In genomic region chr5:78758169-78758839, GRCh38 we compare ENCODE assay signal across 1 cellular context.
TF ChIP-seq lines count a peak whose summit lies in the region.

No MANE protein-coding gene starts in this region.

TF ChIP-seq in HepG2, 621 proteins besides CTCF, POLR2A, EP300 and RAD21 (continued from another document and continues in another):
- TF ChIP-seq AKNA (CRISPR knock-in tag; IDR thresholded peaks at IDR 0.05; ENCODE audit: borderline replicate concordance) = no peak
- TF ChIP-seq AGO1 (IDR thresholded peaks at IDR 0.05; ENCODE audit: low read depth, low read length, poor library complexity, severe bottlenecking) = no peak
- no peak for TF ChIP-seq ZBTB7A (CRISPR knock-in tag; IDR thresholded peaks at IDR 0.05)
- no peak for TF ChIP-seq NCOA1 (CRISPR knock-in tag; IDR thresholded peaks at IDR 0.05)
- 0 out of 2 replicates have a peak, but pooled peaks have one; percentile 14 for TF ChIP-seq HNF1B (CRISPR knock-in tag; IDR thresholded peaks at IDR 0.05)
- TF ChIP-seq SIN3A (IDR thresholded peaks at IDR 0.05; ENCODE audit: borderline replicate concordance, low read depth, low read length) = no peak
- no peak for TF ChIP-seq CREB1 (IDR thresholded peaks at IDR 0.05)
- peak; percentile 71 for TF ChIP-seq CREB1 (CRISPR knock-in tag; IDR thresholded peaks at IDR 0.05)
- TF ChIP-seq NFYB (CRISPR knock-in tag; IDR thresholded peaks at IDR 0.05) = no peak
- peak; percentile 95 for TF ChIP-seq GFI1 (CRISPR knock-in tag; IDR thresholded peaks at IDR 0.05; ENCODE audit: borderline replicate concordance)
- TF ChIP-seq HDAC2 (CRISPR knock-in tag; IDR thresholded peaks at IDR 0.05) = peak; percentile 92
- TF ChIP-seq SMARCE1 (IDR thresholded peaks at IDR 0.05; ENCODE audit: borderline replicate concordance) = no peak
- TF ChIP-seq ISL2 (CRISPR knock-in tag; IDR thresholded peaks at IDR 0.05) = peak; percentile 93
- TF ChIP-seq KAT2B (IDR thresholded peaks at IDR 0.05; ENCODE audit: borderline replicate concordance, low read depth, low read length) = no peak
- TF ChIP-seq ZNF616 (CRISPR knock-in tag; IDR thresholded peaks at IDR 0.05; ENCODE audit: low read depth) = no peak
- no peak for TF ChIP-seq TRIM22 (IDR thresholded peaks at IDR 0.05)
- no peak for TF ChIP-seq XBP1 (CRISPR knock-in tag; IDR thresholded peaks at IDR 0.05)
- no peak for TF ChIP-seq BORCS8-MEF2B (CRISPR knock-in tag; IDR thresholded peaks at IDR 0.05)
- TF ChIP-seq TBP (CRISPR knock-in tag; IDR thresholded peaks at IDR 0.05) = no peak
- no peak for TF ChIP-seq HNRNPH1 (optimal IDR thresholded peaks at IDR 0.05; ENCODE audit: low read depth, low read length)
- TF ChIP-seq ZNF343 (CRISPR knock-in tag; IDR thresholded peaks at IDR 0.05) = no peak
- no peak for TF ChIP-seq BATF2 (CRISPR knock-in tag; IDR thresholded peaks at IDR 0.05)
- TF ChIP-seq MXD1 (CRISPR knock-in tag; IDR thresholded peaks at IDR 0.05) = no peak
- no peak for TF ChIP-seq RFX3 (CRISPR knock-in tag; IDR thresholded peaks at IDR 0.05)
- TF ChIP-seq ZNF687 (CRISPR knock-in tag; IDR thresholded peaks at IDR 0.05) = no peak
- TF ChIP-seq NFE2L2 (IDR thresholded peaks at IDR 0.05; ENCODE audit: low read length) = no peak
- no peak for TF ChIP-seq ZNF567 (CRISPR knock-in tag; IDR thresholded peaks at IDR 0.05; ENCODE audit: borderline replicate concordance)
- no peak for TF ChIP-seq ZNF788 (CRISPR knock-in tag; IDR thresholded peaks at IDR 0.05; ENCODE audit: borderline replicate concordance)
- no peak for TF ChIP-seq MLXIP (CRISPR knock-in tag; IDR thresholded peaks at IDR 0.05; ENCODE audit: borderline replicate concordance)
- TF ChIP-seq ZNF432 (CRISPR knock-in tag; IDR thresholded peaks at IDR 0.05; ENCODE audit: borderline replicate concordance) = no peak
- no peak for TF ChIP-seq NR0B2 (CRISPR knock-in tag; IDR thresholded peaks at IDR 0.05)
- TF ChIP-seq ZNF10 (CRISPR knock-in tag; IDR thresholded peaks at IDR 0.05; ENCODE audit: borderline replicate concordance, low read depth) = no peak
- no peak for TF ChIP-seq KLF12 (CRISPR knock-in tag; IDR thresholded peaks at IDR 0.05; ENCODE audit: borderline replicate concordance)
- no peak for TF ChIP-seq MXD3 (CRISPR knock-in tag; IDR thresholded peaks at IDR 0.05)
- peak; percentile 42; the same call in 1 of the 2 replicates for TF ChIP-seq ATF1 (CRISPR knock-in tag; IDR thresholded peaks at IDR 0.05)
- TF ChIP-seq NKX3-1 (CRISPR knock-in tag; IDR thresholded peaks at IDR 0.05) = no peak
- TF ChIP-seq SIN3B (IDR thresholded peaks at IDR 0.05; ENCODE audit: low read length) = no peak
- no peak for TF ChIP-seq SMYD3 (CRISPR knock-in tag; IDR thresholded peaks at IDR 0.05)
- TF ChIP-seq FOXO1 (CRISPR knock-in tag; IDR thresholded peaks at IDR 0.05) = peak; percentile 75
- 0 out of 2 replicates have a peak, but pooled peaks have one; percentile 15 for TF ChIP-seq MEIS1 (CRISPR knock-in tag; IDR thresholded peaks at IDR 0.05; ENCODE audit: borderline replicate concordance)
- no peak for TF ChIP-seq NFATC3 (CRISPR knock-in tag; IDR thresholded peaks at IDR 0.05)
- no peak for TF ChIP-seq DMAP1 (CRISPR knock-in tag; IDR thresholded peaks at IDR 0.05)
- peak; percentile 51; the same call in 1 of the 2 replicates for TF ChIP-seq ZNF414 (CRISPR knock-in tag; IDR thresholded peaks at IDR 0.05)
- 0 out of 2 replicates have a peak, but pooled peaks have one; percentile 60 for TF ChIP-seq STAT6 (CRISPR knock-in tag; IDR thresholded peaks at IDR 0.05; ENCODE audit: borderline replicate concordance)
